Comparison of ENCODE assay signal across 10 cellular contexts in the genomic region with DNA sequence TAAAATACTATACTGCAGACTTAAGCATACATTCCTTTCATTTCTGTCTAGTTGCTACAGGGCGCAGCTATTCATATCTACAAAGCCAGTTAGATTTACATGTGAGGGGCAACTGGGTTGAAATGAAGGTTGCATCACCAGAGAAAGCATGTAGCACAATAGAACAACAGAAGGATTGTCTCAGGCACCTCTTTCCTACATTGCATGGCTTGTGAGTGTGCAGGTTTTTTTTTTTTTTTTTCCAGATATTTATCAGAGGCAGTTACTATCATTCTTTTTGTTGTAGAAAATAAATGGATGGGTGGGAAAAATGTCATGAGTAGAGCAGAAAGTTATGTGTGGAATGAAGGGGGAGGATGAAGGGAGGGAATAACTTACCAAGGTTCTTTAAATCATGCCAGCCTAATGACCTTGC.
A peak's percentile ranks its signal among the peaks of the same experiment; 100 is the strongest.
DNase-seq lines count a peak whose midpoint lies in the region; ATAC-seq and TF ChIP-seq lines count a peak whose summit lies in the region.
"Had no signal": no experiment of that assay in that cellular context is flagged by ENCODE, and none has a peak within 500 bp of the region (broad histone marks: within the 10 kb centered on the region; RNA-seq: fewer than 3 reads in every experiment).

No MANE protein-coding gene starts in this region.

- H3K36me3 Mint-ChIP-seq in neural crest cell (ENCODE audit: low read depth), result no peaks in the 10 kb centered on the region

- no peak for ATAC-seq in HG02870 (IDR thresholded peaks at IDR 0.05; ENCODE audit: unreplicated experiment)

- peak; percentile 55 for DNase-seq in Daoy (ENCODE audit: low read depth)
- DNase-seq in NCI-H226, result peak; percentile 76
- peak; percentile 20 for DNase-seq in epidermal melanocyte (ENCODE audit: insufficient read length, low spot score)
- DNase-seq in neural crest cell (ENCODE audit: low read depth, low spot score), result no peak
- no peak for DNase-seq in dermis blood vessel endothelial cell
- no peak for DNase-seq in T1000 (lab: John Stamatoyannopoulos, UW)
- DNase-seq in NCI-H1092 (lab: John Stamatoyannopoulos, UW), result no peak
- DNase-seq: activated gamma-delta T cell, esophagus squamous epithelium had no signal

- H3K9me3 Mint-ChIP-seq in neural crest cell, result no peaks in the 10 kb centered on the region

- TF ChIP-seq CTCF in neural crest cell (conservative IDR thresholded peaks at IDR 0.05), result no peak

- H3K27ac Mint-ChIP-seq in neural crest cell (ENCODE audit: unreplicated experiment), result peak overlapping the region; percentile 96

- H3K27me3 Mint-ChIP-seq in neural crest cell (ENCODE audit: low read depth), result no peaks in the 10 kb centered on the region

- H3K4me1 Mint-ChIP-seq in neural crest cell, result peaks cover 51% of the 10 kb centered on the region

- peak overlapping the region; percentile 47 for H3K4me3 Mint-ChIP-seq in neural crest cell

Comparison
In these comparisons a context has a peak if more than half of its experiments do, and no peak if none do; other contexts are left out.
1. DNase-seq: peak in Daoy (single experiment), NCI-H226 (single experiment) and epidermal melanocyte (single experiment); none in neural crest cell (single experiment), dermis blood vessel endothelial cell (single experiment), T1000 (single experiment) and NCI-H1092 (single experiment).